In the genomic region with DNA sequence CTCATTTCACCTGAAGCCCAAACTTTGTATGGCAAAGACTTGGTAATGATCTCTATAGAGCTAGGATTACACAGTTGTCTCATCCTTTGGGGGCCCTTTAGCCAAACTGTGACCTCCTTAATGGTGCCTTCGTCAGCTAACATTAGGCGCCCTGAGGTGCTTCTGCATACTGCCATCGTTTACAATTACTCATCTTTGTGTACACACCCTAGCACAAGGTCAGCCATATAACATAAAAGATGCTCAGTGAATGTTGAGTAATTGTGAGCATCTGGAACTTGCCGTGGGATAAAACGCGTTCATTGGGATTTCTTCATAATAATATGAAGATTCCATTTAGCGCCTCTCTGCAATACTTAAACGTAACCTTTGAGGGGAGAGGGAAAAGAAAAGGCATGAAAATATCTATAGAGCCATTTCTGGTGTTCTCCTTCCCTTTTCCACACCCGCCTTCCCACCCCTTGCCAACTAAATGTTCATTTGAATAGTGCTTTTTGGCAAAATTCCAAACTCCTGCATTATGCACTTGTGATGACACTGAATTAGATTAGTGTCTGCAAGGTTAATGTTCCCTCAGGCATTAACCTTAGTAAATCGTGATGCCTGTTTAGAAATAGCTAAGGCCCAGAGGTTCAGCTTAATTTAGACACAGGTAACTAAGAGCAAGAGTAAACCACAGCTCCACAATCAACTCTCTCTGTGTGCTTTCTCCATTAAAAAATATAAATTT, we compare ENCODE assay signal across 8 cellular contexts. TPM values are rescaled to one million over a fixed set of nuclear protein-coding genes. Genes with fewer than 3 reads are reported as not detected.
DNase-seq lines count a peak whose midpoint lies in the region; ATAC-seq and TF ChIP-seq lines count a peak whose summit lies in the region.

No MANE protein-coding gene starts in this region.

- 60 to 64% methylated on average over 10 of the region's 10 CpGs for WGBS in thyroid gland, 2 donors

- peak overlapping the region; percentile 58 to 93 (median 91) for H3K4me3 ChIP-seq in thyroid gland (replicated peaks in 1 of 3)

- H3K9me3 Mint-ChIP-seq in activated naive CD8-positive, alpha-beta T cell treated with anti-CD3 and anti-CD28 coated beads, Interleukin-2, amount 10 ng/mL, durations not matched to agents 7 days and 5 days: no peaks in the 10 kb centered on the region

- peaks cover 16 to 20% of the 10 kb centered on the region in 2 donors for H3K4me1 ChIP-seq in thyroid gland

- no peaks in the 10 kb centered on the region for H3K27me3 Mint-ChIP-seq in activated naive CD8-positive, alpha-beta T cell treated with anti-CD3 and anti-CD28 coated beads, Interleukin-2, amount 10 ng/mL, durations not matched to agents 7 days and 5 days

- peaks cover 13% of the 10 kb centered on the region for H3K36me3 Mint-ChIP-seq in activated naive CD8-positive, alpha-beta T cell treated with anti-CD3 and anti-CD28 coated beads, Interleukin-2, amount 10 ng/mL, durations not matched to agents 7 days and 5 days

- intact Hi-C loops in thyroid gland (cut with DNase I): no loop called here

- peaks cover 22% of the 10 kb centered on the region for H3K4me1 Mint-ChIP-seq in activated naive CD8-positive, alpha-beta T cell treated with anti-CD3 and anti-CD28 coated beads, Interleukin-2, amount 10 ng/mL, durations not matched to agents 7 days and 5 days

- H3K9me3 ChIP-seq in thyroid gland: no peaks in the 10 kb centered on the region

- peak overlapping the region; percentile 97 for H3K27ac Mint-ChIP-seq in activated naive CD8-positive, alpha-beta T cell treated with anti-CD3 and anti-CD28 coated beads, Interleukin-2, amount 10 ng/mL, durations not matched to agents 7 days and 5 days

- H3K36me3 ChIP-seq in thyroid gland: no peaks in the 10 kb centered on the region

- H3K27me3 ChIP-seq in layer of hippocampus (ENCODE audit: control insufficient read depth, insufficient read depth, low read length) (no peaks in the 10 kb centered on the region), thyroid gland (no peaks in the 10 kb centered on the region)

- TF ChIP-seq CTCF in thyroid gland (IDR thresholded peaks at IDR 0.05): no peak

- peak overlapping the region; percentile 85 for H3K27ac ChIP-seq in layer of hippocampus (ENCODE audit: low read depth, low read length)
- H3K27ac ChIP-seq in thyroid gland: peak overlapping the region in 2 of 3 donors; percentile 91 to 94

- peak overlapping the region; percentile 96 for H3K4me3 Mint-ChIP-seq in activated naive CD8-positive, alpha-beta T cell treated with anti-CD3 and anti-CD28 coated beads, Interleukin-2, amount 10 ng/mL, durations not matched to agents 7 days and 5 days

- no peak for TF ChIP-seq POLR2A in thyroid gland (IDR thresholded peaks at IDR 0.05)

- no peak for ATAC-seq in activated naive CD8-positive, alpha-beta T cell treated with anti-CD3 and anti-CD28 coated beads, Interleukin-2, amount 10 ng/mL, durations not matched to agents 7 days and 5 days (ENCODE audit: low read depth)
- no peak for ATAC-seq in GM21576 (IDR thresholded peaks at IDR 0.05; ENCODE audit: unreplicated experiment)

- DNase-seq in EL (peak; percentile 40), M059J (ENCODE audit: low read depth) (peak; percentile 23), thyroid gland (no peak), NCI-H2107 (lab: John Stamatoyannopoulos, UW) (no peak), hippocampal formation (lab: John Stamatoyannopoulos, UW) (no peak)
- DNase-seq in activated naive CD8-positive, alpha-beta T cell treated with anti-CD3 and anti-CD28 coated beads, Interleukin-2, amount 10 ng/mL, durations not matched to agents 7 days and 5 days: no peak

- POLR2A ChIA-PET in activated naive CD8-positive, alpha-beta T cell treated with anti-CD3 and anti-CD28 coated beads, Interleukin-2, amount 10 ng/mL, durations not matched to agents 7 days and 5 days (lab: Charles Lee): interaction anchor here (0.7 to 2.4 kb wide), 5 partner anchors 9 to 651 kb away, joined by 3 to 13 read pairs (median 3); no protein-coding TSS in a partner anchor

RNA-seq across cellular contexts. Expression of gene ZNF148, which starts 1.0 kb away (rescaled TPM):
- total RNA-seq in M059J (2014; rRNA removed; shearing (Covaris generic)): 24.5 and 36.8 TPM in 2 replicates
- total RNA-seq in activated naive CD8-positive, alpha-beta T cell treated with anti-CD3 and anti-CD28 coated beads, Interleukin-2, amount 10 ng/mL, durations not matched to agents 7 days and 5 days: 10 to 100 TPM; 50.3 to 55.4 TPM
- total RNA-seq in thyroid gland: 10 to 100 TPM; 64.2 to 86.7 (median 75.3) TPM

Comparison
In these comparisons a context has a peak if more than half of its experiments do, and no peak if none do; other contexts are left out.
1. DNase-seq: peak in EL (single experiment) and M059J (single experiment); none in activated naive CD8-positive, alpha-beta T cell treated with anti-CD3 and anti-CD28 coated beads, Interleukin-2, amount 10 ng/mL, durations not matched to agents 7 days and 5 days (single experiment), thyroid gland (0 of 2), NCI-H2107 (single experiment) and hippocampal formation (0 of 2).